ENCODE assay signal across 1 cellular context in the genomic region with DNA sequence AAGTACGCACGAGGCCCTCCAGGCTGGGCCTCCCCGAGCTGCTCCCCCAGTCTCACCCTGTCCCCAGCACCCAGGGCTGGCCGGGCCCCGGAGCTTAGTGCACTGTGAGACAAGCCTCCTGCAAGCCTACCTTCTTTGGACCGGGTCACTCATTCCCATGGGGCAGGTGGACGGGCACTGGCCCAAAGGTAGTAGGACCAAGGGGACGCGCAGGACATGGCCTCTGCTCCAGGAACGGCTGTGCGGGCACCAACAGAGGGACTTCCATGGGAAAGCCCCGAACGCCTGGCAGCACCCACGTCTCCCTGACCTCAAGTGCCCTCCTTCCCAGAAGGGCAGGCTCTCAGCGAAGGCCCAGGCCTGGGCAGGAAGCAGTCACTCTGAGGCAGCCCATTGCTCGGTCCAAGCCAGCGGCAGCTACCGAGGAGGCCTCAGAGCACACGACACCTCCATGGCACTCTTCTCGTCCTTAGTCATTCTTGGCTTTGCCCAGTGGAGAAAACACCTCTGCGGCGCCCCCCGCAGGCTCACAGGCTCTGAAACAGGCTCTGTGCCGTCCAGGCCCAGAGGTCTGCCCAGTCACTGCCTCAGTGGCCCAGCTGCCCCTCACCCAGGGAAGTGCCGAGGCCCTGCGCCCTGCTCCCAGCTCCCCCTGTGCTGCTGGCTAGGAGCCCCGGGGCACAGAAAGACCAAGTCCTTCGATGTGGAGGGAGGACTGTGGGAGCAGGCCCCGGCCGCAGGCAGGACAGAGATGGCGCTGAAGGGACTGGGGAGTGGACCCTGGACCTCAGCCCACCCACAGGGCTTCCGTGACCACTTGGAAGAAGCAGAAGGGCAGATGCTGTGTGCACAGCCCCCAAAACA.
TF ChIP-seq lines count a peak whose summit lies in the region.

No MANE protein-coding gene starts in this region.

TF ChIP-seq in HepG2, 621 proteins besides CTCF, POLR2A, EP300 and RAD21 (continued from another document):
- TF ChIP-seq, protein P1, sequence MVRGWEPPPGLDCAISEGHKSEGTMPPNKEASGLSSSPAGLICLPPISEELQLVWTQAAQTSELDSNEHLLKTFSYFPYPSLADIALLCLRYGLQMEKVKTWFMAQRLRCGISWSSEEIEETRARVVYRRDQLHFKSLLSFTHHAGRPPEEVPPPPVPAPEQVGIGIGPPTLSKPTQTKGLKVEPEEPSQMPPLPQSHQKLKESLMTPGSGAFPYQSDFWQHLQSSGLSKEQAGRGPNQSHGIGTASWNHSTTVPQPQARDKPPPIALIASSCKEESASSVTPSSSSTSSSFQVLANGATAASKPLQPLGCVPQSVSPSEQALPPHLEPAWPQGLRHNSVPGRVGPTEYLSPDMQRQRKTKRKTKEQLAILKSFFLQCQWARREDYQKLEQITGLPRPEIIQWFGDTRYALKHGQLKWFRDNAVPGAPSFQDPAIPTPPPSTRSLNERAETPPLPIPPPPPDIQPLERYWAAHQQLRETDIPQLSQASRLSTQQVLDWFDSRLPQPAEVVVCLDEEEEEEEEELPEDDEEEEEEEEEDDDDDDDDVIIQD (CRISPR knock-in tag; IDR thresholded peaks at IDR 0.05; ENCODE audit: low read depth) = no peak
- TF ChIP-seq, protein P2, sequence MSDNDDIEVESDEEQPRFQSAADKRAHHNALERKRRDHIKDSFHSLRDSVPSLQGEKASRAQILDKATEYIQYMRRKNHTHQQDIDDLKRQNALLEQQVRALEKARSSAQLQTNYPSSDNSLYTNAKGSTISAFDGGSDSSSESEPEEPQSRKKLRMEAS (IDR thresholded peaks at IDR 0.05) = no peak
- TF ChIP-seq ZNF713 (CRISPR knock-in tag; IDR thresholded peaks at IDR 0.05) (no peak), ZSCAN21 (CRISPR knock-in tag; IDR thresholded peaks at IDR 0.05; ENCODE audit: borderline replicate concordance) (no peak), ZNF746 (CRISPR knock-in tag; IDR thresholded peaks at IDR 0.05) (no peak)
- TF ChIP-seq, protein P3, sequence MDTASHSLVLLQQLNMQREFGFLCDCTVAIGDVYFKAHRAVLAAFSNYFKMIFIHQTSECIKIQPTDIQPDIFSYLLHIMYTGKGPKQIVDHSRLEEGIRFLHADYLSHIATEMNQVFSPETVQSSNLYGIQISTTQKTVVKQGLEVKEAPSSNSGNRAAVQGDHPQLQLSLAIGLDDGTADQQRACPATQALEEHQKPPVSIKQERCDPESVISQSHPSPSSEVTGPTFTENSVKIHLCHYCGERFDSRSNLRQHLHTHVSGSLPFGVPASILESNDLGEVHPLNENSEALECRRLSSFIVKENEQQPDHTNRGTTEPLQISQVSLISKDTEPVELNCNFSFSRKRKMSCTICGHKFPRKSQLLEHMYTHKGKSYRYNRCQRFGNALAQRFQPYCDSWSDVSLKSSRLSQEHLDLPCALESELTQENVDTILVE (CRISPR knock-in tag; IDR thresholded peaks at IDR 0.05) = no peak
- TF ChIP-seq, protein P4, sequence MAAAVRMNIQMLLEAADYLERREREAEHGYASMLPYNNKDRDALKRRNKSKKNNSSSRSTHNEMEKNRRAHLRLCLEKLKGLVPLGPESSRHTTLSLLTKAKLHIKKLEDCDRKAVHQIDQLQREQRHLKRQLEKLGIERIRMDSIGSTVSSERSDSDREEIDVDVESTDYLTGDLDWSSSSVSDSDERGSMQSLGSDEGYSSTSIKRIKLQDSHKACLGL (CRISPR knock-in tag; IDR thresholded peaks at IDR 0.05) = no peak
- TF ChIP-seq, protein P5, sequence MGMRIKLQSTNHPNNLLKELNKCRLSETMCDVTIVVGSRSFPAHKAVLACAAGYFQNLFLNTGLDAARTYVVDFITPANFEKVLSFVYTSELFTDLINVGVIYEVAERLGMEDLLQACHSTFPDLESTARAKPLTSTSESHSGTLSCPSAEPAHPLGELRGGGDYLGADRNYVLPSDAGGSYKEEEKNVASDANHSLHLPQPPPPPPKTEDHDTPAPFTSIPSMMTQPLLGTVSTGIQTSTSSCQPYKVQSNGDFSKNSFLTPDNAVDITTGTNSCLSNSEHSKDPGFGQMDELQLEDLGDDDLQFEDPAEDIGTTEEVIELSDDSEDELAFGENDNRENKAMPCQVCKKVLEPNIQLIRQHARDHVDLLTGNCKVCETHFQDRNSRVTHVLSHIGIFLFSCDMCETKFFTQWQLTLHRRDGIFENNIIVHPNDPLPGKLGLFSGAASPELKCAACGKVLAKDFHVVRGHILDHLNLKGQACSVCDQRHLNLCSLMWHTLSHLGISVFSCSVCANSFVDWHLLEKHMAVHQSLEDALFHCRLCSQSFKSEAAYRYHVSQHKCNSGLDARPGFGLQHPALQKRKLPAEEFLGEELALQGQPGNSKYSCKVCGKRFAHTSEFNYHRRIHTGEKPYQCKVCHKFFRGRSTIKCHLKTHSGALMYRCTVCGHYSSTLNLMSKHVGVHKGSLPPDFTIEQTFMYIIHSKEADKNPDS (CRISPR knock-in tag; IDR thresholded peaks at IDR 0.05) = no peak
